19 cellular contexts compared by ENCODE assay signal in the genomic region with DNA sequence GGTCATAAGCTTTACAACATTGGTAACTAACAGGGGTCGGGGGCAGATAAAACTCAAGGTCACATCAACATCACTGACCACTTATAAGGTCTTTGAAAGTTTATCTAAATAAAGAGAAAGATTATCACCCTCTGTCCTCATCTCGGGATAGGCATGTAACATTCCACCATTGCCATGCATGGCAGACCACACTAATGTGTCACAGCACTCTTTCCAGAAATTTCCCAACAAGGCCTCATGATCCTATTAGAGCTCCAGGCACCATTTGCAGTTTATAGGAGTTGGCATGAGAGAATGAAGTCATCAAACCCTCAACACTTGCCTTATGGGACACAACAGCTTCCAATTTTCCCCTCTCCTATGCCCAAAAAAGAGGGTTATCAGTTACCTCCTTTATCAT.
"Had no signal": no experiment of that assay in that cellular context is flagged by ENCODE, and none has a peak within 500 bp of the region (broad histone marks: within the 10 kb centered on the region; RNA-seq: fewer than 3 reads in every experiment).

No MANE protein-coding gene starts in this region.

- H3K27ac ChIP-seq: colonic mucosa, neutrophil, right lobe of liver, skin epidermis, testis, tibial nerve, upper lobe of right lung, vagina had no signal

- H3K9me3 ChIP-seq: colonic mucosa, neutrophil, right lobe of liver, testis had no signal

- H3K4me3 Mint-ChIP-seq: endodermal cell; immature natural killer cell; stimulated activated naive B cell treated with anti-CD40 and anti-IgM and Interleukin-4, amounts not matched to agents 10 μg/mL and 1 μg/mL and 100 μg/mL, for 72 hours; stimulated activated naive CD8-positive, alpha-beta T cell treated with anti-CD3 and anti-CD28 coated beads, Interleukin-15, amount 100 ng/mL, for 72 hours had no signal

- H3K4me3 ChIP-seq: colonic mucosa, right lobe of liver, skin epidermis, testis, tibial nerve, upper lobe of right lung, vagina had no signal

- H3K36me3 Mint-ChIP-seq: immature natural killer cell had no signal

- H3K27me3 ChIP-seq: colonic mucosa, neutrophil, right lobe of liver, testis, tibial nerve, upper lobe of right lung, vagina had no signal

- H3K36me3 ChIP-seq: colonic mucosa, neutrophil, right lobe of liver, tibial nerve, upper lobe of right lung, vagina had no signal

- DNase-seq: colonic mucosa; dermis blood vessel endothelial cell; effector CD4-positive, alpha-beta T cell; endodermal cell; immature natural killer cell; left colon; mammary epithelial cell; naive thymus-derived CD8-positive, alpha-beta T cell; right lobe of liver; stimulated activated CD4-positive, alpha-beta T cell treated with anti-CD3 and anti-CD28 coated beads, Interleukin-2, amount 100 ng/mL, for 24 hours; stimulated activated CD4-positive, alpha-beta T cell treated with anti-CD3 and anti-CD28 coated beads, Interleukin-4, amount 100 ng/mL, for 4 hours; stimulated activated naive B cell treated with anti-CD40 and anti-IgM and Interleukin-4, amounts not matched to agents 10 μg/mL and 1 μg/mL and 100 μg/mL, for 72 hours; stimulated activated naive CD8-positive, alpha-beta T cell treated with anti-CD3 and anti-CD28 coated beads, Interleukin-15, amount 100 ng/mL, for 72 hours; testis; upper lobe of right lung had no signal

- H3K4me1 Mint-ChIP-seq: endodermal cell, immature natural killer cell had no signal

- H3K4me1 ChIP-seq: colonic mucosa, upper lobe of right lung had no signal

- H3K27ac Mint-ChIP-seq: endodermal cell; immature natural killer cell; stimulated activated naive B cell treated with anti-CD40 and anti-IgM and Interleukin-4, amounts not matched to agents 10 μg/mL and 1 μg/mL and 100 μg/mL, for 72 hours; stimulated activated naive CD8-positive, alpha-beta T cell treated with anti-CD3 and anti-CD28 coated beads, Interleukin-15, amount 100 ng/mL, for 72 hours had no signal

- H3K27me3 Mint-ChIP-seq: naive thymus-derived CD8-positive, alpha-beta T cell; stimulated activated naive B cell treated with anti-CD40 and anti-IgM and Interleukin-4, amounts not matched to agents 10 μg/mL and 1 μg/mL and 100 μg/mL, for 72 hours; stimulated activated naive CD8-positive, alpha-beta T cell treated with anti-CD3 and anti-CD28 coated beads, Interleukin-15, amount 100 ng/mL, for 72 hours had no signal

- ATAC-seq: left colon; naive thymus-derived CD8-positive, alpha-beta T cell; right lobe of liver; stimulated activated naive B cell treated with anti-CD40 and anti-IgM and Interleukin-4, amounts not matched to agents 10 μg/mL and 1 μg/mL and 100 μg/mL, for 72 hours; stimulated activated naive CD8-positive, alpha-beta T cell treated with anti-CD3 and anti-CD28 coated beads, Interleukin-15, amount 100 ng/mL, for 72 hours; upper lobe of right lung had no signal
